In genomic region chr14:101557811-101558738, GRCh38 we compare ENCODE assay signal across 12 cellular contexts. TPM values are rescaled to one million over a fixed set of nuclear protein-coding genes. Genes with fewer than 3 reads are reported as not detected.
DNase-seq lines count a peak whose midpoint lies in the region; ATAC-seq, FAIRE-seq and TF ChIP-seq lines count a peak whose summit lies in the region.
"Had no signal": no experiment of that assay in that cellular context is flagged by ENCODE, and none has a peak within 500 bp of the region (broad histone marks: within the 10 kb centered on the region; RNA-seq: fewer than 3 reads in every experiment).

No MANE protein-coding gene starts in this region.

- H2AFZ ChIP-seq in osteoblast (ENCODE audit: low read length): no peak overlapping the region

- CTCF ChIA-PET in A549 (lab: Yijun Ruan, JAX): interaction anchor here (0.8 to 2.3 kb wide), 2 partner anchors 36 to 82 kb away, joined by 3 to 10 read pairs; no protein-coding TSS in a partner anchor

- peaks cover 10% of the 10 kb centered on the region for H3K4me1 Mint-ChIP-seq in endothelial cell (ENCODE audit: unreplicated experiment)
- H3K4me1 Mint-ChIP-seq in T-helper 2 cell treated with Interferon-gamma antibody and Interleukin-4, amounts not matched to agents 5 μg/mL and 100 μg/mL, for 36 hours (ENCODE audit: low read depth): no peaks in the 10 kb centered on the region

- H3K4me3 ChIP-seq in A549 (no peak overlapping the region), HFF-Myc (replicated peaks; ENCODE audit: low read depth, low read length) (no peak overlapping the region), osteoblast (ENCODE audit: insufficient read depth, low read length) (no peak overlapping the region)

- TF ChIP-seq EP300 in A549 (IDR thresholded peaks at IDR 0.05): no peak

- 0 out of 3 replicates have a peak overlapping the region, but pooled peaks have one; percentile 7 for H3K4me2 ChIP-seq in A549
- no peak overlapping the region for H3K4me2 ChIP-seq in osteoblast (ENCODE audit: insufficient read depth, low read length)

- H3K27ac Mint-ChIP-seq in endothelial cell (ENCODE audit: unreplicated experiment): no peak overlapping the region
- H3K27ac Mint-ChIP-seq in T-helper 2 cell treated with Interferon-gamma antibody and Interleukin-4, amounts not matched to agents 5 μg/mL and 100 μg/mL, for 36 hours: no peak overlapping the region
- H3K27ac Mint-ChIP-seq: dendritic cell treated with granulocyte-macrophage colony-stimulating factor and Interleukin-4, amounts not matched to agents 40 ng/mL and 50 ng/mL, for 4 days had no signal

- no peaks in the 10 kb centered on the region for H3K36me3 ChIP-seq in osteoblast (ENCODE audit: insufficient read depth, low read length)

- no peak for TF ChIP-seq POLR2A in A549 (IDR thresholded peaks at IDR 0.05; ENCODE audit: low read length)

- H3K4me1 ChIP-seq in A549 (peaks cover 44% of the 10 kb centered on the region), osteoblast (ENCODE audit: insufficient read depth, low read length) (no peaks in the 10 kb centered on the region)

- H3K27me3 ChIP-seq in osteoblast (ENCODE audit: insufficient read depth, low read length): peaks cover 51% of the 10 kb centered on the region

- 70% methylated on average over 8 of the region's 11 CpGs for WGBS in A549 (ENCODE audit: missing lambda C conversion rate)

- FAIRE-seq in A549 (lab: Jason Lieb, UNC): no peak

- peak overlapping the region; percentile 81 for H3K4me3 Mint-ChIP-seq in endothelial cell (ENCODE audit: unreplicated experiment)
- no peak overlapping the region for H3K4me3 Mint-ChIP-seq in T-helper 2 cell treated with Interferon-gamma antibody and Interleukin-4, amounts not matched to agents 5 μg/mL and 100 μg/mL, for 36 hours
- H3K4me3 Mint-ChIP-seq: activated naive CD8-positive, alpha-beta T cell; dendritic cell treated with granulocyte-macrophage colony-stimulating factor and Interleukin-4, amounts not matched to agents 40 ng/mL and 50 ng/mL, for 4 days had no signal

- TF ChIP-seq RAD21 in A549 (conservative IDR thresholded peaks at IDR 0.05 in 1 of 2, IDR thresholded peaks at IDR 0.05 in 1 of 2): peak; percentile 49 to 60; a peak in 4 of 5 replicates

- H3K79me2 ChIP-seq in osteoblast (ENCODE audit: insufficient read depth, low read length): no peaks in the 10 kb centered on the region

- peak in 1 of 2 experiments; percentile 62 for DNase-seq in A549 (ENCODE audit: low read depth in 1 of 2, low spot score in 1 of 2)
- DNase-seq in HFF-Myc (ENCODE audit: extremely low read depth, low read depth): no peak
- no peak for DNase-seq in endothelial cell (ENCODE audit: low spot score)
- DNase-seq in osteoblast (ENCODE audit: insufficient read length, low spot score, missing footprints): peak; percentile 91
- DNase-seq in activated CD8-positive, alpha-beta memory T cell treated with anti-CD3 and anti-CD28 coated beads, Interleukin-2, amount 50 U/mL, for 4 hours: no peak
- no peak for DNase-seq in SW 1271 (lab: John Stamatoyannopoulos, UW)
- DNase-seq in T-helper 2 cell treated with Interferon-gamma antibody and Interleukin-4, amounts not matched to agents 5 μg/mL and 100 μg/mL, for 36 hours (ENCODE audit: low spot score): no peak
- no peak for DNase-seq in activated CD4-positive, alpha-beta T cell treated with anti-CD3 and anti-CD28 coated beads, Interleukin-2, amount 50 U/mL, for 4 hours
- DNase-seq: NCI-H2107 had no signal

- H3K36me3 Mint-ChIP-seq in endothelial cell (ENCODE audit: low read depth, unreplicated experiment): peaks cover 9% of the 10 kb centered on the region
- peaks cover 2% of the 10 kb centered on the region for H3K36me3 Mint-ChIP-seq in T-helper 2 cell treated with Interferon-gamma antibody and Interleukin-4, amounts not matched to agents 5 μg/mL and 100 μg/mL, for 36 hours (ENCODE audit: low read depth)
- H3K36me3 Mint-ChIP-seq: activated naive CD8-positive, alpha-beta T cell had no signal

- ATAC-seq in A549: peak in 1 of 2 experiments; percentile 62; a peak in 3 of 6 replicates

- H4K20me1 ChIP-seq in osteoblast (ENCODE audit: insufficient read depth, low read length): peaks cover 3% of the 10 kb centered on the region

- peak; percentile 21 for TF ChIP-seq CTCF in A549 (IDR thresholded peaks at IDR 0.05)
- peak; percentile 5 for TF ChIP-seq CTCF in HFF-Myc (IDR thresholded peaks at IDR 0.05; ENCODE audit: low read depth, low read length, missing control alignments)
- no peak for TF ChIP-seq CTCF in endothelial cell (IDR thresholded peaks at IDR 0.05; ENCODE audit: unreplicated experiment)
- no peak for TF ChIP-seq CTCF in osteoblast (IDR thresholded peaks at IDR 0.05; ENCODE audit: extremely low read depth, low read depth, low read length)

- H3K27ac ChIP-seq in A549 (peak overlapping the region; percentile 25 to 80; a peak in 4 of 6 replicates), osteoblast (ENCODE audit: low read depth, low read length) (no peak overlapping the region)

- peaks cover 24% of the 10 kb centered on the region for H3K27me3 Mint-ChIP-seq in endothelial cell (ENCODE audit: unreplicated experiment)
- peaks cover 25% of the 10 kb centered on the region for H3K27me3 Mint-ChIP-seq in T-helper 2 cell treated with Interferon-gamma antibody and Interleukin-4, amounts not matched to agents 5 μg/mL and 100 μg/mL, for 36 hours (ENCODE audit: low read depth)

- POLR2A ChIA-PET in A549 (lab: Yijun Ruan, JAX): no interaction called here

- peaks cover 12% of the 10 kb centered on the region; the same call in 2 of the 3 replicates for H3K9me3 ChIP-seq in A549
- H3K9me3 ChIP-seq in osteoblast (ENCODE audit: low read depth, low read length): no peaks in the 10 kb centered on the region

- H3K9me3 Mint-ChIP-seq in endothelial cell (ENCODE audit: unreplicated experiment): no peaks in the 10 kb centered on the region
- H3K9me3 Mint-ChIP-seq in T-helper 2 cell treated with Interferon-gamma antibody and Interleukin-4, amounts not matched to agents 5 μg/mL and 100 μg/mL, for 36 hours: peaks cover 6% of the 10 kb centered on the region

TF ChIP-seq in A549, 52 proteins besides CTCF, POLR2A, EP300 and RAD21:
- TF ChIP-seq BHLHE40 (IDR thresholded peaks at IDR 0.05; ENCODE audit: low read depth, low read length): no peak
- TF ChIP-seq SMC3 (IDR thresholded peaks at IDR 0.05): peak; percentile 40; the same call in 1 of the 3 replicates
TF ChIP-seq in A549: peak in this region for 1.

RNA-seq across cellular contexts. Expression of gene DIO3, which starts 3.2 kb away (rescaled TPM):
- polyA plus RNA-seq in A549 (2011; rRNA removed) (0.04 TPM in 1 of 2 replicates, not detected in the other), A549 (2017; fragmentation: RNase III; extraction: RNeasy Plus Mini Kit Qiagen cat#74134 plus additional on column Dnase treatment) (0.08 to 0.09 TPM in 2 of 3 replicates, not detected in the other)
- polyA plus RNA-seq in A549 (2012; cell fraction: cytosol; rRNA removed): 0.09 and 0.14 TPM in 2 replicates
- 0.12 and 0.23 TPM in 2 replicates for polyA plus RNA-seq in A549 (2012; cell fraction: nucleus; rRNA removed)
- not detected in 2 replicates for polyA minus RNA-seq in A549 (2011; rRNA and poly(A)+ RNA removed)
- total RNA-seq in endothelial cell (ENCODE audit: unreplicated experiment) (6.1 TPM), osteoblast (not detected in 2 replicates)
- total RNA-seq: T-helper 2 cell treated with Interferon-gamma antibody and Interleukin-4, amounts not matched to agents 100 ng/mL and 5 ng/mL, for 36 hours had no signal

Comparison
In these comparisons a context has a peak if more than half of its experiments do, and no peak if none do; other contexts are left out.
1. CTCF ChIP-seq: peak in A549 (single experiment) and HFF-Myc (single experiment); none in endothelial cell (single experiment) and osteoblast (single experiment).